ENCODE assay signal across 8 cellular contexts in the genomic region with DNA sequence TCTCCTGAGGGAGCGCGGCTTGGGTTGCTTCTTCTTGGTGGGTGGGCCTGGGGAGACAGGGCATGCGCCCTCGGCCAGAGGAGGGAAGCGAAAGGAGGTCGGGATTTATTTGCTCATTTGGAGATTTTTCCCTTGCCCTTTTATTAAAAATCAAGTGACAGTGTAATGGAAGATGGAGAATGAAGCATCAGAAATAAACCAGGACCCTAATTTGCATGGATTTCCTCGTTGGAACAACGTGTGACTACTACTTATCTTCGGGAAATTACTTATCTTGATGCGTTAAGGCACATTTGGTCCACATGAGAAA. TPM values are rescaled to one million over a fixed set of nuclear protein-coding genes. Genes with fewer than 3 reads are reported as not detected.
DNase-seq lines count a peak whose midpoint lies in the region; ATAC-seq and TF ChIP-seq lines count a peak whose summit lies in the region.

No MANE protein-coding gene starts in this region.

- H3K9ac ChIP-seq in colonic mucosa (ENCODE audit: low read depth in 2 of 2, low read length in 2 of 2) = peak overlapping the region; percentile 82 to 91

- H3K4me1 Mint-ChIP-seq in Caco-2 (ENCODE audit: low read depth, unreplicated experiment) = peaks cover 23% of the 10 kb centered on the region

- TF ChIP-seq CTCF in Caco-2 (IDR thresholded peaks at IDR 0.05; ENCODE audit: insufficient read depth in 1 of 2, low read depth in 1 of 2, low read length in 1 of 2, severe bottlenecking in 1 of 2, unreplicated experiment in 1 of 2) (no peak), colonic mucosa (IDR thresholded peaks at IDR 0.05) (no peak)

- ATAC-seq in HG03097 (IDR thresholded peaks at IDR 0.05; ENCODE audit: low FRiP score, unreplicated experiment) = no peak
- no peak for ATAC-seq in HG02973 (IDR thresholded peaks at IDR 0.05; ENCODE audit: unreplicated experiment)
- no peak for ATAC-seq in GM21447 (IDR thresholded peaks at IDR 0.05; ENCODE audit: unreplicated experiment)

- H3K27me3 Mint-ChIP-seq in Caco-2 (ENCODE audit: insufficient read depth, unreplicated experiment) = no peaks in the 10 kb centered on the region

- DNase-seq in Caco-2 = no peak
- DNase-seq in NCI-H2227 (lab: John Stamatoyannopoulos, UW; ENCODE audit: unreplicated experiment) = peak; percentile 61
- DNase-seq in colonic mucosa = no peak
- DNase-seq in midbrain (lab: John Stamatoyannopoulos, UW) = peak; percentile 51
- no peak for DNase-seq in KG1 (lab: John Stamatoyannopoulos, UW)

- H3K9me3 Mint-ChIP-seq in Caco-2 (ENCODE audit: unreplicated experiment) = no peaks in the 10 kb centered on the region

- H3K36me3 Mint-ChIP-seq in Caco-2 (ENCODE audit: insufficient read depth, unreplicated experiment) = no peaks in the 10 kb centered on the region

- POLR2A ChIA-PET in Caco-2 (lab: Charles Lee) = no interaction called here

- H3K4me1 ChIP-seq in Caco-2 (peaks cover 19% of the 10 kb centered on the region), colonic mucosa (no peaks in the 10 kb centered on the region)

- intact Hi-C loops in Caco-2 (cut with micrococcal nuclease; ENCODE audit: unreplicated experiment) (loop anchor here (2.0 to 10.0 kb wide), 5 partner anchors 21 to 200 kb away; partner anchors contain the start of gene SRD5A3), colonic mucosa (cut with DNase I) (loop anchor here (10.0 kb wide), 1 partner anchor 113 kb away; no protein-coding TSS in a partner anchor)

- CTCF ChIA-PET in Caco-2 (lab: Charles Lee) = interaction anchor here (0.6 kb wide), 1 partner anchor 90 kb away, joined by 3 read pairs; no protein-coding TSS in a partner anchor

- H3K27me3 ChIP-seq in Caco-2 (replicated peaks; ENCODE audit: control insufficient read depth, insufficient read depth, low read length) (no peaks in the 10 kb centered on the region), colonic mucosa (no peaks in the 10 kb centered on the region)

- H3K4me3 Mint-ChIP-seq in Caco-2 (ENCODE audit: unreplicated experiment) = peak overlapping the region; percentile 83

- peak overlapping the region; percentile 82 for H3K4me3 ChIP-seq in Caco-2 (ENCODE audit: low read depth, low read length)
- peak overlapping the region; percentile 94 for H3K4me3 ChIP-seq in colonic mucosa

- peak overlapping the region; percentile 56 for H3K27ac Mint-ChIP-seq in Caco-2 (ENCODE audit: unreplicated experiment)

- H3K36me3 ChIP-seq in Caco-2 (ENCODE audit: control insufficient read depth, insufficient read depth, low read length) (no peaks in the 10 kb centered on the region), colonic mucosa (no peaks in the 10 kb centered on the region)

- BruUV-seq in Caco-2 (replicated peaks; lab: Mats Ljungman, UMichigan) = TSS peak; percentile 46

- H3K9me3 ChIP-seq in Caco-2 (no peaks in the 10 kb centered on the region), colonic mucosa (no peaks in the 10 kb centered on the region)

- H3K27ac ChIP-seq in colonic mucosa = peak overlapping the region; percentile 99

RNA-seq across cellular contexts. Expression of gene CLOCK, which starts 0.7 kb away (rescaled TPM):
- 9.5 and 12.0 TPM in 2 replicates for total RNA-seq in Caco-2 (2022)
- 10 to 100 TPM; 18.4 to 20.8 TPM for total RNA-seq in colonic mucosa

RNA-seq across cellular contexts. Expression of gene PDCL2, which starts 44.6 kb away (rescaled TPM):
- total RNA-seq in Caco-2 (2022) (not detected in 2 replicates), colonic mucosa (not detected)

Comparison
In these comparisons a context has a peak if more than half of its experiments do, and no peak if none do; other contexts are left out.
1. DNase-seq: peak in NCI-H2227 (single experiment) and midbrain (single experiment); none in Caco-2 (0 of 2), colonic mucosa (single experiment) and KG1 (single experiment).